In the genomic region with DNA sequence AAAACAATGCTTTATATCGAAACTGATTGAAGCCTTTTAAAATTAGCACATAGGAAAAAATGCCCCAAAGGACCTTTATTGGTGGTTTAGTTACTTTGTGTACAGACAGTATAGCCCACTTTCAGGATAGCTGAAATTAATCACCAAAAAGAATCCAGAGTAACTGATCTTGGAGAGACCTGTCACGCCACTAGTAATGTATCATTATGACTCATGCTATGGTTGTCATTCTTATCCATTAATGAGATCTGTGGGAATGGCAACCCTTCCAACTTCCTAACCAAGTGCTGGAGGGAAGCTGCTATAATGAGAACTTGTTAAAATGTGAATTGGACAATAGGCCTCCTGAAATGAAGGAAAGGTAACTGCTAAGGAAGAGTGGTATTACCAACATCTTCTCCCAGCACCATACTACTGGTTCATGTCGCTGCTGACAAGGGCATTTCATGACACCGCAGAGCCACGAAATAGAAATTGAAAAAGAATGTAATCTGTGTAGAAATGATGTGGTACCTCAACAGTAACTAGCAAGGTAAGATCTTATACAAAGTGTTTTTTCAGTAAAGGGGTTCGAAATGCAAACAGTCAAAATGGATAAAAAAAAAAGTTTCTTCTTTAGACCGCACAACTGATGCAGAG, we compare ENCODE assay signal across 14 cellular contexts. TPM values are rescaled to one million over a fixed set of nuclear protein-coding genes. Genes with fewer than 3 reads are reported as not detected.
DNase-seq lines count a peak whose midpoint lies in the region; ATAC-seq, FAIRE-seq and TF ChIP-seq lines count a peak whose summit lies in the region.
"Had no signal": no experiment of that assay in that cellular context is flagged by ENCODE, and none has a peak within 500 bp of the region (broad histone marks: within the 10 kb centered on the region; RNA-seq: fewer than 3 reads in every experiment).

No MANE protein-coding gene starts in this region.

- no peak for TF ChIP-seq RAD21 in HepG2 (CRISPR knock-in tag; IDR thresholded peaks at IDR 0.05)

- no peak for TF ChIP-seq POLR2A in HepG2 (IDR thresholded peaks at IDR 0.05; ENCODE audit: insufficient read depth in 1 of 2, low read depth in 2 of 2, low read length in 2 of 2)
- no peak for TF ChIP-seq POLR2A in right lobe of liver (IDR thresholded peaks at IDR 0.05)

- H3K9ac ChIP-seq in HepG2 (ENCODE audit: insufficient read depth, low read depth, low read length) = no peak overlapping the region

- no peaks in the 10 kb centered on the region for H3K4me1 ChIP-seq in HepG2 (ENCODE audit: insufficient read depth, low read length)
- no peaks in the 10 kb centered on the region for H3K4me1 ChIP-seq in right lobe of liver

- H3K4me2 ChIP-seq in HepG2 (ENCODE audit: low read depth, low read length) = no peak overlapping the region

- POLR2A ChIA-PET in HepG2 (lab: Yijun Ruan, JAX) (no interaction called here), RWPE1 (lab: Yijun Ruan, JAX; ENCODE audit: low non-redundant PET) (interaction anchor here (0.7 kb wide), 1 partner anchor 8 kb away, joined by 3 read pairs; a partner anchor contains a TSS)

- no peaks in the 10 kb centered on the region for H3K36me3 ChIP-seq in HepG2 (replicated peaks in 1 of 2; ENCODE audit: control insufficient read depth in 1 of 2, insufficient read depth in 2 of 2, low read length in 2 of 2)
- H3K36me3 ChIP-seq in right lobe of liver = no peaks in the 10 kb centered on the region

- no peaks in the 10 kb centered on the region for H3K79me2 ChIP-seq in HepG2 (ENCODE audit: insufficient read depth, low read length)

- TF ChIP-seq EP300 in HepG2 (IDR thresholded peaks at IDR 0.05; ENCODE audit: low read depth in 2 of 2, low read length in 2 of 2) = no peak
- no peak for TF ChIP-seq EP300 in HepG2 (CRISPR knock-in tag; IDR thresholded peaks at IDR 0.05; ENCODE audit: borderline replicate concordance)

- DNase-seq in HepG2 (ENCODE audit: low spot score) (no peak), right lobe of liver (no peak), RWPE1 (ENCODE audit: low spot score) (peak; percentile 67), fibroblast of peridontal ligament (ENCODE audit: extremely low read depth) (peak; percentile 40), NCI-H2081 treated with DMSO at 0.1 percent for 48 hours (lab: John Stamatoyannopoulos, UW) (no peak), HT-29 (ENCODE audit: low spot score) (no peak)
- no peak for DNase-seq in stimulated activated naive CD8-positive, alpha-beta T cell treated with anti-CD3 and anti-CD28 coated beads, Interleukin-15, Interleukin-2, amounts not matched to agents 100 U/mL and 50 U/mL, for 24 hours
- DNase-seq: activated naive CD8-positive, alpha-beta T cell treated with anti-CD3 and anti-CD28 coated beads, Interleukin-2, amount 50 U/mL, for 24 hours; activated T-cell treated with anti-CD3 and anti-CD28 coated beads for 4 hours; erythroblast; NCI-H2171 treated with DMSO at 0.1 percent for 48 hours had no signal

- no peaks in the 10 kb centered on the region for H3K9me3 ChIP-seq in HepG2 (ENCODE audit: low read length)
- no peaks in the 10 kb centered on the region for H3K9me3 ChIP-seq in right lobe of liver

- no peaks in the 10 kb centered on the region for H4K20me1 ChIP-seq in HepG2 (ENCODE audit: insufficient read depth, low read length)

- intact Hi-C loops in HepG2 (cut with micrococcal nuclease; ENCODE audit: unreplicated experiment) = no loop called here
- intact Hi-C loops in right lobe of liver (cut with DNase I) = loop anchor here in 1 of 2 donors (10.0 kb wide), 1 partner anchor 163 kb away; no protein-coding TSS in a partner anchor

- no TSS peak for BruUV-seq in HepG2 (replicated peaks; lab: Mats Ljungman, UMichigan)

- WGBS in HepG2 (ENCODE audit: low lambda C conversion rate) = 37% methylated on average over 7 of the region's 7 CpGs
- WGBS in right lobe of liver (ENCODE audit: insufficient coverage, low coverage, low lambda C conversion rate, missing lambda C conversion rate) = 79% methylated on average over 7 of the region's 7 CpGs

- H3K4me3 ChIP-seq in HepG2 (replicated peaks in 1 of 3; ENCODE audit: insufficient read depth in 1 of 3, low read depth in 2 of 3, low read length in 3 of 3) (no peak overlapping the region), right lobe of liver (no peak overlapping the region)
- H3K4me3 ChIP-seq: skin epidermis had no signal

- no peak for FAIRE-seq in HepG2 (lab: Jason Lieb, UNC)

- ATAC-seq in HepG2 (no peak), right lobe of liver (no peak), HG02763 (IDR thresholded peaks at IDR 0.05; ENCODE audit: unreplicated experiment) (no peak)
- ATAC-seq in stimulated activated naive CD8-positive, alpha-beta T cell treated with anti-CD3 and anti-CD28 coated beads, Interleukin-15, Interleukin-2, amounts not matched to agents 100 U/mL and 50 U/mL, for 24 hours = no peak
- ATAC-seq: activated CD4-positive, CD25-positive, alpha-beta regulatory T cell treated with anti-CD3 and anti-CD28 coated beads, Interleukin-2, amount 50 U/mL, for 24 hours; activated naive CD8-positive, alpha-beta T cell treated with anti-CD3 and anti-CD28 coated beads, Interleukin-2, amount 50 U/mL, for 24 hours had no signal

- in situ Hi-C loops in HepG2 (cut with HindIII; ENCODE audit: extremely low pct_ligation_motif_present, low pct_unique_long_range_greater_than_20kb) = no loop called here

- TF ChIP-seq CTCF in HepG2 (CRISPR knock-in tag; IDR thresholded peaks at IDR 0.05) (no peak), right lobe of liver (IDR thresholded peaks at IDR 0.05) (no peak), RWPE1 (conservative IDR thresholded peaks at IDR 0.05; ENCODE audit: low read depth) (no peak)

- CTCF ChIA-PET in HepG2 (lab: Yijun Ruan, JAX; ENCODE audit: low intra/inter-chr PET ratio, low total read pairs) (no interaction called here), RWPE1 (lab: Yijun Ruan, JAX) (interaction anchor here (0.9 to 1.6 kb wide), 2 partner anchors 105 to 108 kb away, joined by 3 to 4 read pairs; no protein-coding TSS in a partner anchor)

- H3K27me3 ChIP-seq in HepG2 (ENCODE audit: control insufficient read depth in 1 of 2, insufficient read depth in 2 of 2, low read length in 2 of 2) (no peaks in the 10 kb centered on the region), right lobe of liver (no peaks in the 10 kb centered on the region)

- H2AFZ ChIP-seq in HepG2 (ENCODE audit: low read length) = no peak overlapping the region

- no peak overlapping the region for H3K27ac ChIP-seq in HepG2 (ENCODE audit: extremely low read length, insufficient read depth, low read length)
- no peak overlapping the region for H3K27ac ChIP-seq in right lobe of liver
- no peak overlapping the region for H3K27ac ChIP-seq in RWPE1
- H3K27ac ChIP-seq: skin epidermis had no signal

RNA-seq across cellular contexts. Expression of a gene that starts 7.1 kb away (rescaled TPM):
- total RNA-seq in HepG2 (2016; rRNA removed; fragmentation: Illumina TruSeq; extraction: Trizol) (104 and 113 TPM in 2 replicates), right lobe of liver (100 to 1,000 TPM in 1 of 6 experiments, 10 to 100 TPM in 5; 39.3 to 111 (median 49.7) TPM)
- 43.3 and 46.4 TPM in 2 replicates for total RNA-seq in HepG2 (2016; cell fraction: cytosol; rRNA removed; fragmentation: Illumina TruSeq; extraction: Trizol; ENCODE audit: low read depth)
- total RNA-seq in HepG2 (2016; cell fraction: insoluble cytoplasmic fraction; rRNA removed; fragmentation: Illumina TruSeq; extraction: Trizol) = 107 and 110 TPM in 2 replicates
- total RNA-seq in HepG2 (2016; cell fraction: membrane; rRNA removed; fragmentation: Illumina TruSeq; extraction: Trizol) = 61.7 and 67.5 TPM in 2 replicates
- 78.5 and 81.5 TPM in 2 replicates for total RNA-seq in HepG2 (2016; cell fraction: nucleus; rRNA removed; fragmentation: Illumina TruSeq; extraction: Trizol)
- 63.7 and 66.9 TPM in 2 replicates for polyA plus RNA-seq in HepG2 (2011; rRNA removed)
- polyA plus RNA-seq in HepG2 (2011; cell fraction: cytosol; rRNA removed) = 82.0 and 84.9 TPM in 2 replicates
- polyA plus RNA-seq in HepG2 (2011; cell fraction: nucleus; rRNA removed) = 31.6 and 32.8 TPM in 2 replicates
- polyA plus RNA-seq in HepG2 (2012) = 66.4 and 67.0 TPM in 2 replicates
- 42.5 and 45.7 TPM in 2 replicates for polyA plus RNA-seq in HepG2 (2016; cell fraction: cytosol; fragmentation: Illumina TruSeq; extraction: Trizol; ENCODE audit: low read depth)
- polyA plus RNA-seq in HepG2 (2016; cell fraction: insoluble cytoplasmic fraction; fragmentation: Illumina TruSeq; extraction: Trizol; ENCODE audit: low read depth) = 115 and 118 TPM in 2 replicates
- polyA plus RNA-seq in HepG2 (2016; cell fraction: membrane; fragmentation: Illumina TruSeq; extraction: Trizol; ENCODE audit: low read depth) = 55.7 and 60.8 TPM in 2 replicates
- polyA plus RNA-seq in HepG2 (2016; cell fraction: nucleus; fragmentation: Illumina TruSeq; extraction: Trizol; ENCODE audit: insufficient read depth, low read depth) = 117 and 119 TPM in 2 replicates
- polyA minus RNA-seq in HepG2 (2011; rRNA and poly(A)+ RNA removed; ENCODE audit: low replicate concordance) = 22.8 and 42.2 TPM in 2 replicates
- 20.5 and 29.3 TPM in 2 replicates for polyA minus RNA-seq in HepG2 (2011; cell fraction: cytosol; rRNA and poly(A)+ RNA removed)
- 22.3 and 22.8 TPM in 2 replicates for polyA minus RNA-seq in HepG2 (2011; cell fraction: nucleus; rRNA and poly(A)+ RNA removed)
- 305 and 312 TPM in 2 replicates for total RNA-seq in HT-29 (2014; rRNA removed; shearing (Covaris generic))

RNA-seq across cellular contexts. Expression of a gene that starts 7.8 kb away (rescaled TPM):
- total RNA-seq in HepG2 (2016; rRNA removed; fragmentation: Illumina TruSeq; extraction: Trizol) (42.8 and 43.9 TPM in 2 replicates), right lobe of liver (10 to 100 TPM; 12.4 to 22.4 (median 17.6) TPM)
- 38.9 and 47.3 TPM in 2 replicates for total RNA-seq in HepG2 (2016; cell fraction: cytosol; rRNA removed; fragmentation: Illumina TruSeq; extraction: Trizol; ENCODE audit: low read depth)
- 42.2 and 45.4 TPM in 2 replicates for total RNA-seq in HepG2 (2016; cell fraction: insoluble cytoplasmic fraction; rRNA removed; fragmentation: Illumina TruSeq; extraction: Trizol)
- 79.6 and 87.7 TPM in 2 replicates for total RNA-seq in HepG2 (2016; cell fraction: membrane; rRNA removed; fragmentation: Illumina TruSeq; extraction: Trizol)
- 38.8 and 49.8 TPM in 2 replicates for total RNA-seq in HepG2 (2016; cell fraction: nucleus; rRNA removed; fragmentation: Illumina TruSeq; extraction: Trizol)
- 19.3 and 23.4 TPM in 2 replicates for polyA plus RNA-seq in HepG2 (2011; rRNA removed)
- polyA plus RNA-seq in HepG2 (2011; cell fraction: cytosol; rRNA removed) = 6.5 and 10.0 TPM in 2 replicates
- polyA plus RNA-seq in HepG2 (2011; cell fraction: nucleus; rRNA removed) = 13.7 and 23.3 TPM in 2 replicates
- 16.3 and 18.5 TPM in 2 replicates for polyA plus RNA-seq in HepG2 (2012)
- 32.8 and 38.4 TPM in 2 replicates for polyA plus RNA-seq in HepG2 (2016; cell fraction: cytosol; fragmentation: Illumina TruSeq; extraction: Trizol; ENCODE audit: low read depth)
- polyA plus RNA-seq in HepG2 (2016; cell fraction: insoluble cytoplasmic fraction; fragmentation: Illumina TruSeq; extraction: Trizol; ENCODE audit: low read depth) = 29.4 and 29.9 TPM in 2 replicates
- polyA plus RNA-seq in HepG2 (2016; cell fraction: membrane; fragmentation: Illumina TruSeq; extraction: Trizol; ENCODE audit: low read depth) = 43.9 and 45.7 TPM in 2 replicates
- 42.7 and 44.3 TPM in 2 replicates for polyA plus RNA-seq in HepG2 (2016; cell fraction: nucleus; fragmentation: Illumina TruSeq; extraction: Trizol; ENCODE audit: insufficient read depth, low read depth)
- 4.3 and 4.8 TPM in 2 replicates for polyA minus RNA-seq in HepG2 (2011; rRNA and poly(A)+ RNA removed; ENCODE audit: low replicate concordance)
- polyA minus RNA-seq in HepG2 (2011; cell fraction: cytosol; rRNA and poly(A)+ RNA removed) = 7.1 and 10.1 TPM in 2 replicates
- 57.7 and 69.5 TPM in 2 replicates for polyA minus RNA-seq in HepG2 (2011; cell fraction: nucleus; rRNA and poly(A)+ RNA removed)
- total RNA-seq in HT-29 (2014; rRNA removed; shearing (Covaris generic)) = 8.1 and 13.4 TPM in 2 replicates

Comparison
In these comparisons a context has a peak if more than half of its experiments do, and no peak if none do; other contexts are left out.
1. DNase-seq: peak in RWPE1 (single experiment) and fibroblast of peridontal ligament (single experiment); none in HepG2 (single experiment), right lobe of liver (0 of 3), stimulated activated naive CD8-positive, alpha-beta T cell treated with anti-CD3 and anti-CD28 coated beads, Interleukin-15, Interleukin-2, amounts not matched to agents 100 U/mL and 50 U/mL, for 24 hours (single experiment), NCI-H2081 treated with DMSO at 0.1 percent for 48 hours (single experiment) and HT-29 (single experiment).